8 cellular contexts compared by ENCODE assay signal in the genomic region with DNA sequence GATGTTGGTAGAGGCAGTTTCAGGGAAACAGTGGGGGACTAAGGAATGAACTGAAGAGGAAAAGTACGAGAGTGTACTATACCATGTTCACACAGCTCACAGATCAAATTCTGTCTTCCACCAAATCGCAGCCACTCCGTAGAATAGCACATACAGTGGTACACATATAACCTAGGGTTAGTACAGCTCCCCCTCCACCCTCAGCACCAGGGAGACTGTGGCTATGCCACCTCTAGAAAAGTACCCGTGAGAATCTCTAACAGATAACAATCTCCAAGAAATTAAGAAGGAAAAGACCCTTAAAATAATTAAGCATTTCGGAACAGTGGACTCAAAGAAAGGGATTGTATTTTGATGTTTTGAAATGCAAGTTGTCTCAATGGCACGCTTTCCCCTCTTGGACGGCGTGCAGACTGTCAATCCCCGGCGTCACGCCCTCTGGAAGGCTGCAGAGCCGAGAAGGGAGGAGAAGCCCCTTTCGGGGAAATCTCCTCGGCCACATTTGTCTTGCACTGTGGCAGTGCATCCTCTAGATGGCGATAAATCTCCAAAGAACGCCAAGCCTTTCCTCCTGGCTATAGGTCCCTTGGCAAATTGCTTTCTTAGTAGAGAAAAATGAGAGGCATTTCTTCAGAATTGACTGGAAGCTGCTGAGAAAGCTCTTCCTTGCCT.
DNase-seq lines count a peak whose midpoint lies in the region; ATAC-seq and TF ChIP-seq lines count a peak whose summit lies in the region.

No MANE protein-coding gene starts in this region.

- H3K27ac ChIP-seq in HUES48 (ENCODE audit: low read depth, low read length), result no peak overlapping the region
- no peak overlapping the region for H3K27ac ChIP-seq in SJSA1
- H3K27ac ChIP-seq in right cardiac atrium (ENCODE audit: low read length), result no peak overlapping the region

- DNase-seq in NCI-H1436 (lab: John Stamatoyannopoulos, UW) (peak; percentile 40), NCI-H1436 treated with DMSO at 0.1 percent for 48 hours (lab: John Stamatoyannopoulos, UW) (no peak), SJSA1 (ENCODE audit: low read depth in 1 of 2, low spot score in 2 of 2) (peak; percentile 48 to 53), adipocyte (ENCODE audit: low read depth) (peak; percentile 81), right cardiac atrium (peak; percentile 27 to 74 (median 72)), retinal pigment epithelial cell (ENCODE audit: low read depth) (peak; percentile 18)

- peak overlapping the region; percentile 57 for H3K4me3 ChIP-seq in HUES48 (ENCODE audit: low read depth, low read length)
- 0 out of 2 replicates have a peak overlapping the region, but pooled peaks have one; percentile 4 for H3K4me3 ChIP-seq in SJSA1
- H3K4me3 ChIP-seq in adipocyte (ENCODE audit: low read length), result peak overlapping the region; percentile 42
- H3K4me3 ChIP-seq in right cardiac atrium (ENCODE audit: low read length), result no peak overlapping the region
- no peak overlapping the region for H3K4me3 ChIP-seq in retinal pigment epithelial cell (ENCODE audit: low read length)

- no peaks in the 10 kb centered on the region for H3K36me3 ChIP-seq in HUES48 (ENCODE audit: control insufficient read depth, insufficient read depth, low read length)
- no peaks in the 10 kb centered on the region for H3K36me3 ChIP-seq in SJSA1
- no peaks in the 10 kb centered on the region for H3K36me3 ChIP-seq in adipocyte (ENCODE audit: control insufficient read depth, insufficient read depth, low read length, severe bottlenecking)

- H3K9ac ChIP-seq in HUES48 (ENCODE audit: low read depth, low read length) (no peak overlapping the region), adipocyte (ENCODE audit: low read length) (no peak overlapping the region)

- H3K27me3 ChIP-seq in HUES48 (ENCODE audit: control insufficient read depth, insufficient read depth, low read length) (no peaks in the 10 kb centered on the region), SJSA1 (replicated peaks) (no peaks in the 10 kb centered on the region), adipocyte (replicated peaks; ENCODE audit: control insufficient read depth, insufficient read depth, low read length) (peaks cover 42% of the 10 kb centered on the region), right cardiac atrium (ENCODE audit: control insufficient read depth, insufficient read depth) (no peaks in the 10 kb centered on the region)

- peak; percentile 91 for TF ChIP-seq CTCF in retinal pigment epithelial cell (conservative IDR thresholded peaks at IDR 0.05; ENCODE audit: low read depth, low read length)

- H3K4me1 ChIP-seq in HUES48 (ENCODE audit: control insufficient read depth, insufficient read depth, low read length), result peaks cover 7% of the 10 kb centered on the region; the same call in 1 of the 2 replicates
- H3K4me1 ChIP-seq in SJSA1 (replicated peaks), result no peaks in the 10 kb centered on the region
- H3K4me1 ChIP-seq in adipocyte (ENCODE audit: control insufficient read depth, insufficient read depth, low read length), result peaks cover 8% of the 10 kb centered on the region
- no peaks in the 10 kb centered on the region for H3K4me1 ChIP-seq in right cardiac atrium (ENCODE audit: control insufficient read depth, insufficient read depth, low read length)

- H3K9me3 ChIP-seq in HUES48 (ENCODE audit: control insufficient read depth, insufficient read depth, low read length) (no peaks in the 10 kb centered on the region), SJSA1 (replicated peaks) (no peaks in the 10 kb centered on the region), adipocyte (ENCODE audit: control insufficient read depth, low read length) (no peaks in the 10 kb centered on the region), right cardiac atrium (ENCODE audit: control insufficient read depth, low read length) (no peaks in the 10 kb centered on the region)

- intact Hi-C loops in right cardiac atrium (cut with DNase I), result no loop called here

- 6% methylated on average over 16 of the region's 16 CpGs for WGBS in right cardiac atrium

- ATAC-seq in GM21717 (IDR thresholded peaks at IDR 0.05; ENCODE audit: unreplicated experiment), result peak; percentile 88
- peak; percentile 74 to 80 for ATAC-seq in right cardiac atrium

Comparison
In these comparisons a context has a peak if more than half of its experiments do, and no peak if none do; other contexts are left out.
1. H3K4me3 ChIP-seq: peak in HUES48 (single experiment), SJSA1 (single experiment) and adipocyte (single experiment); none in right cardiac atrium (single experiment) and retinal pigment epithelial cell (single experiment).